Comparison of ENCODE assay signal across 8 cellular contexts in the genomic region with DNA sequence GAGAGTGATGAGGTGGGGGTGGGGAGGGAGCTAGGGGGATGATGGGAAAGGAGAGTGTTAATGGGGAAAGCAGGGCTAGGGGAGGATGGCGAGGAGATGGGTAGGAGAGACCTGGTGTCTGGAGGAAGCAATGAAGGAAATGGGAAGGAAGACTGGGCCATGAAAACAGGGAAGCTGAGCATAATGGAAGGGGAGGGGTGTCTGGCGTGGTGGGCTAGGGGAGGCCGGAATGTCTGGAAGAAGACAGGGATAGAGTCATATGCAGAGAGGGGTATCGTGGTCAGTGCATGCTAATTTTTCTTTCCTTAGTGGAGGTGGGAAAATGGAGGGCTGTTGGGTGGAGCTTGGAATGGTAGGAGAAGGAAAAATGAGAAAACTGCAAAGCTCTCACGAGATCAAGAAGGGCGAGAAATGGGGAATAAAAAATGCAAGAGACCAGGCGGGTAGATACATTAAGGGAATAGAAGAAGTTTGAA. TPM values are rescaled to one million over a fixed set of nuclear protein-coding genes. Genes with fewer than 3 reads are reported as not detected.
DNase-seq lines count a peak whose midpoint lies in the region; ATAC-seq and TF ChIP-seq lines count a peak whose summit lies in the region.

No MANE protein-coding gene starts in this region.

- peak overlapping the region; percentile 95 for H3K4me3 ChIP-seq in BE2C (ENCODE audit: low read depth, low read length)
- H3K4me3 ChIP-seq in HUES64 (ENCODE audit: low read length) = peak overlapping the region; percentile 94
- peak overlapping the region; percentile 96 for H3K4me3 ChIP-seq in astrocyte of the spinal cord (ENCODE audit: low read depth, low read length)
- H3K4me3 ChIP-seq in right lobe of liver = peak overlapping the region; percentile 55 to 70 (median 66)
- H3K4me3 ChIP-seq in upper lobe of left lung = peak overlapping the region; percentile 77 to 97 (median 81)

- ATAC-seq in right lobe of liver = no peak
- ATAC-seq in upper lobe of left lung (ENCODE audit: low FRiP score in 2 of 2) = no peak
- no peak for ATAC-seq in GM18867 (IDR thresholded peaks at IDR 0.05; ENCODE audit: unreplicated experiment)

- in situ Hi-C loops in astrocyte of the spinal cord (cut with HindIII; ENCODE audit: low sequenced_read_pairs) = no loop called here

- TF ChIP-seq POLR2A in right lobe of liver (IDR thresholded peaks at IDR 0.05) (no peak), upper lobe of left lung (IDR thresholded peaks at IDR 0.05) (no peak)

- TF ChIP-seq EP300 in upper lobe of left lung (IDR thresholded peaks at IDR 0.05) = no peak

- peaks cover 27% of the 10 kb centered on the region for H3K36me3 ChIP-seq in BE2C
- H3K36me3 ChIP-seq in HUES64 (ENCODE audit: insufficient read depth, low read length) = peaks cover 59% of the 10 kb centered on the region
- peaks cover 0 to 48% (median 7%) of the 10 kb centered on the region in 4 donors for H3K36me3 ChIP-seq in right lobe of liver
- H3K36me3 ChIP-seq in upper lobe of left lung = peaks cover 18 to 55% (median 44%) of the 10 kb centered on the region in 4 donors

- H3K27me3 ChIP-seq in BE2C (no peaks in the 10 kb centered on the region), HUES64 (ENCODE audit: insufficient read depth, low read length) (no peaks in the 10 kb centered on the region), right lobe of liver (no peaks in the 10 kb centered on the region), upper lobe of left lung (no peaks in the 10 kb centered on the region)

- intact Hi-C loops in right lobe of liver (cut with DNase I) = no loop called here

- peak overlapping the region; percentile 82 for H3K27ac ChIP-seq in HUES64 (ENCODE audit: low read depth, low read length)
- H3K27ac ChIP-seq in right lobe of liver = peak overlapping the region; percentile 1 to 34 (median 10)
- H3K27ac ChIP-seq in upper lobe of left lung = peak overlapping the region; percentile 70 to 91 (median 80)

- no peak for TF ChIP-seq CTCF in BE2C (IDR thresholded peaks at IDR 0.05; ENCODE audit: low read depth, low read length)
- no peak for TF ChIP-seq CTCF in astrocyte of the spinal cord (IDR thresholded peaks at IDR 0.05; ENCODE audit: low read depth, low read length)
- TF ChIP-seq CTCF in right lobe of liver (IDR thresholded peaks at IDR 0.05) = no peak
- no peak for TF ChIP-seq CTCF in upper lobe of left lung (IDR thresholded peaks at IDR 0.05)

- WGBS in HUES64 = 4% methylated on average over 7 of the region's 7 CpGs
- WGBS in right lobe of liver (ENCODE audit: insufficient coverage, low coverage, low lambda C conversion rate, missing lambda C conversion rate) = 3% methylated on average over 7 of the region's 7 CpGs
- 0 to 1% methylated on average over 7 of the region's 7 CpGs for WGBS in upper lobe of left lung, 2 donors

- H3K4me1 ChIP-seq in BE2C (no peaks in the 10 kb centered on the region), HUES64 (ENCODE audit: insufficient read depth, low read length) (peaks cover 8% of the 10 kb centered on the region; the same call in 1 of the 2 replicates), right lobe of liver (peaks cover 0 to 26% (median 7%) of the 10 kb centered on the region in 4 donors), upper lobe of left lung (peaks cover 36 to 46% (median 41%) of the 10 kb centered on the region in 4 donors)

- H3K9me3 ChIP-seq in BE2C = no peaks in the 10 kb centered on the region
- no peaks in the 10 kb centered on the region for H3K9me3 ChIP-seq in HUES64 (ENCODE audit: insufficient read depth, low read depth, low read length)
- no peaks in the 10 kb centered on the region for H3K9me3 ChIP-seq in right lobe of liver
- H3K9me3 ChIP-seq in upper lobe of left lung = no peaks in the 10 kb centered on the region

- peak overlapping the region; percentile 76 for H3K9ac ChIP-seq in HUES64 (ENCODE audit: low read depth, low read length)

- no peak for DNase-seq in BE2C
- DNase-seq in astrocyte of the spinal cord (ENCODE audit: low read depth, low spot score) = peak; percentile 37
- no peak for DNase-seq in right lobe of liver
- no peak for DNase-seq in upper lobe of left lung
- DNase-seq in A172 (ENCODE audit: low spot score) = no peak
- no peak for DNase-seq in foreskin melanocyte

RNA-seq across cellular contexts. Expression of a gene that starts 0.4 kb away (rescaled TPM):
- 125 TPM for polyA plus RNA-seq in BE2C (2012; ENCODE audit: insufficient read depth, insufficient read length, low read depth)
- polyA plus RNA-seq in HUES64 (2013, experiment 1 of 2) = 114 TPM
- polyA plus RNA-seq in HUES64 (2013, experiment 2 of 2) = 116 TPM
- 10 to 100 TPM; 26.4 to 46.2 (median 41.7) TPM for total RNA-seq in right lobe of liver
- 10 to 100 TPM; 36.7 to 74.0 (median 59.3) TPM for total RNA-seq in upper lobe of left lung
- 75.3 and 90.8 TPM in 2 replicates for total RNA-seq in A172 (2014; rRNA removed; shearing (Covaris generic))

RNA-seq across cellular contexts. Expression of a gene that starts 0.7 kb away (rescaled TPM):
- 153 TPM for polyA plus RNA-seq in BE2C (2012; ENCODE audit: insufficient read depth, insufficient read length, low read depth)
- polyA plus RNA-seq in HUES64 (2013, experiment 1 of 2) = 93.5 TPM
- 94.9 TPM for polyA plus RNA-seq in HUES64 (2013, experiment 2 of 2)
- 10 to 100 TPM; 19.1 to 39.1 (median 25.2) TPM for total RNA-seq in right lobe of liver
- total RNA-seq in upper lobe of left lung = 10 to 100 TPM; 32.1 to 52.6 (median 43.0) TPM
- 134 and 144 TPM in 2 replicates for total RNA-seq in A172 (2014; rRNA removed; shearing (Covaris generic))

RNA-seq across cellular contexts. Expression of a gene that starts 7.0 kb away (rescaled TPM):
- 82.4 TPM for polyA plus RNA-seq in BE2C (2012; ENCODE audit: insufficient read depth, insufficient read length, low read depth)
- 116 TPM for polyA plus RNA-seq in HUES64 (2013, experiment 1 of 2)
- polyA plus RNA-seq in HUES64 (2013, experiment 2 of 2) = 102 TPM
- 10 to 100 TPM; 21.8 to 45.0 (median 23.3) TPM for total RNA-seq in right lobe of liver
- total RNA-seq in upper lobe of left lung = 10 to 100 TPM; 32.0 to 77.2 (median 45.9) TPM
- total RNA-seq in A172 (2014; rRNA removed; shearing (Covaris generic)) = 111 and 121 TPM in 2 replicates

RNA-seq across cellular contexts. Expression of a gene that starts 30.1 kb away (rescaled TPM):
- 63.3 TPM for polyA plus RNA-seq in BE2C (2012; ENCODE audit: insufficient read depth, insufficient read length, low read depth)
- 41.2 TPM for polyA plus RNA-seq in HUES64 (2013, experiment 1 of 2)
- polyA plus RNA-seq in HUES64 (2013, experiment 2 of 2) = 46.0 TPM
- total RNA-seq in right lobe of liver (10 to 100 TPM; 11.5 to 24.0 (median 16.3) TPM), upper lobe of left lung (10 to 100 TPM; 22.8 to 45.1 (median 27.3) TPM)
- 38.9 and 48.5 TPM in 2 replicates for total RNA-seq in A172 (2014; rRNA removed; shearing (Covaris generic))

RNA-seq across cellular contexts. Expression of a gene that starts 35.5 kb away (rescaled TPM):
- 23.2 TPM for polyA plus RNA-seq in BE2C (2012; ENCODE audit: insufficient read depth, insufficient read length, low read depth)
- polyA plus RNA-seq in HUES64 (2013, experiment 1 of 2) = 2.4 TPM
- 3.4 TPM for polyA plus RNA-seq in HUES64 (2013, experiment 2 of 2)
- 10 to 100 TPM; 15.7 to 25.9 (median 21.3) TPM for total RNA-seq in right lobe of liver
- total RNA-seq in upper lobe of left lung = 10 to 100 TPM in 5 of 6 donors, 1 to 10 TPM in 1; 6.5 to 36.7 (median 21.0) TPM
- total RNA-seq in A172 (2014; rRNA removed; shearing (Covaris generic)) = 8.2 and 9.4 TPM in 2 replicates

Comparison
In these comparisons a context has a peak if more than half of its experiments do, and no peak if none do; other contexts are left out.
1. H3K27ac ChIP-seq: peak in every context shown above with its lines; median percentile 82 in HUES64; 80 in upper lobe of left lung; 10 in right lobe of liver.